Comparison of ENCODE assay signal across 17 cellular contexts in the genomic region with DNA sequence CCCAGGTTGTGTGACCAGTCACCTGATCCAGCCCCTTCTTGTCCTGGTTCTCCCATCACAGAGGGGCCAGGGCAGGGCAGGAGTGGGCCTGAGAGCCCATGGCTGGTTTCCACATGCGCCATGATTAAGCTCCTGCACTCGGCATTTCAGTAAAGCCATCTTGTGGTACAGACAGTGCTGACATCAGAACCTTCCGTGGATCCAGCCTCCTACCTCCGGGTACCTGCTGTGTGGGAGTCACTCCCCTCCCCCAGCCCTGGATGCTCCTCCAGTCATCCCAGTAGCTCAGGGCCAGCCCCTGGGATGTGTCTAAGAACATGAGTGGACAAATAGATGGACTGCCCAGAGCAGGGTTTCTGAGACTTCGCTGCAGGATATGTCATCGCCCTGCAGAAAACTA. TPM values are rescaled to one million over a fixed set of nuclear protein-coding genes. Genes with fewer than 3 reads are reported as not detected.
"Had no signal": no experiment of that assay in that cellular context is flagged by ENCODE, and none has a peak within 500 bp of the region (broad histone marks: within the 10 kb centered on the region; RNA-seq: fewer than 3 reads in every experiment).

No MANE protein-coding gene starts in this region.

- FAIRE-seq: bronchial epithelial cell, pancreas had no signal

- H3K4me3 Mint-ChIP-seq: activated B cell treated with CpG ODN at 0.5 μM for 24 hours; activated CD4-positive, alpha-beta T cell treated with anti-CD3 and anti-CD28 coated beads, Interleukin-2, amount 10 ng/mL, durations not matched to agents 7 days and 5 days; activated naive CD8-positive, alpha-beta T cell treated with anti-CD3 and anti-CD28 coated beads for 36 hours; activated T-helper 1 cell treated with anti-CD3 and anti-CD28 coated beads, Interleukin-12 subunit alpha, Interleukin-12 subunit beta, Interleukin-2, Interleukin-4 antibody, amounts not matched to agents 30 ng/mL and 10 ng/mL and 1 ng/mL, durations not matched to agents 14 hours and 24 hours and 36 hours; neural progenitor cell; stimulated activated naive B cell treated with anti-CD40 and anti-IgM and Interleukin-4, amounts not matched to agents 10 μg/mL and 1 μg/mL and 100 μg/mL, for 72 hours; T-helper 2 cell treated with Interferon-gamma antibody and Interleukin-4, amounts not matched to agents 5 μg/mL and 100 μg/mL, for 36 hours had no signal

- H3K27me3 Mint-ChIP-seq: activated B cell treated with CpG ODN at 0.5 μM for 24 hours; stimulated activated naive B cell treated with anti-CD40 and anti-IgM and Interleukin-4, amounts not matched to agents 10 μg/mL and 1 μg/mL and 100 μg/mL, for 72 hours had no signal

- H3K36me3 Mint-ChIP-seq: activated naive CD8-positive, alpha-beta T cell treated with anti-CD3 and anti-CD28 coated beads for 36 hours; neural progenitor cell had no signal

- H3K27ac Mint-ChIP-seq: activated B cell treated with CpG ODN at 0.5 μM for 24 hours; activated CD4-positive, alpha-beta T cell treated with anti-CD3 and anti-CD28 coated beads, Interleukin-2, amount 10 ng/mL, durations not matched to agents 7 days and 5 days; activated naive CD8-positive, alpha-beta T cell treated with anti-CD3 and anti-CD28 coated beads for 36 hours; activated T-helper 1 cell treated with anti-CD3 and anti-CD28 coated beads, Interleukin-12 subunit alpha, Interleukin-12 subunit beta, Interleukin-2, Interleukin-4 antibody, amounts not matched to agents 30 ng/mL and 10 ng/mL and 1 ng/mL, durations not matched to agents 14 hours and 24 hours and 36 hours; stimulated activated naive B cell treated with anti-CD40 and anti-IgM and Interleukin-4, amounts not matched to agents 10 μg/mL and 1 μg/mL and 100 μg/mL, for 72 hours; T-helper 2 cell treated with Interferon-gamma antibody and Interleukin-4, amounts not matched to agents 5 μg/mL and 100 μg/mL, for 36 hours had no signal

- H3K9me3 ChIP-seq: colonic mucosa, esophagus muscularis mucosa, pancreas, transverse colon had no signal

- H3K27ac ChIP-seq: colonic mucosa, esophagus muscularis mucosa, neural progenitor cell, pancreas, transverse colon had no signal

- H3K9ac ChIP-seq: neural progenitor cell had no signal

- H3K4me3 ChIP-seq: colonic mucosa, esophagus muscularis mucosa, neural progenitor cell, pancreas, transverse colon had no signal

- H3K9me3 Mint-ChIP-seq: activated B cell treated with CpG ODN at 0.5 μM for 24 hours; activated CD4-positive, alpha-beta T cell treated with anti-CD3 and anti-CD28 coated beads, Interleukin-2, amount 10 ng/mL, durations not matched to agents 7 days and 5 days; activated naive CD8-positive, alpha-beta T cell treated with anti-CD3 and anti-CD28 coated beads for 36 hours; activated T-helper 1 cell treated with anti-CD3 and anti-CD28 coated beads, Interleukin-12 subunit alpha, Interleukin-12 subunit beta, Interleukin-2, Interleukin-4 antibody, amounts not matched to agents 30 ng/mL and 10 ng/mL and 1 ng/mL, durations not matched to agents 14 hours and 24 hours and 36 hours; neural progenitor cell; stimulated activated naive B cell treated with anti-CD40 and anti-IgM and Interleukin-4, amounts not matched to agents 10 μg/mL and 1 μg/mL and 100 μg/mL, for 72 hours; T-helper 2 cell treated with Interferon-gamma antibody and Interleukin-4, amounts not matched to agents 5 μg/mL and 100 μg/mL, for 36 hours had no signal

- DNase-seq: activated B cell treated with CpG ODN at 0.5 μM for 24 hours; activated CD4-positive, alpha-beta T cell treated with anti-CD3 and anti-CD28 coated beads, Interleukin-2, amount 10 ng/mL, durations not matched to agents 7 days and 5 days; activated CD8-positive, alpha-beta memory T cell treated with anti-CD3 and anti-CD28 coated beads for 24 hours; activated naive CD8-positive, alpha-beta T cell treated with anti-CD3 and anti-CD28 coated beads for 36 hours; colonic mucosa; left colon; mammary epithelial cell; stimulated activated CD4-positive, alpha-beta T cell treated with anti-CD3 and anti-CD28 coated beads, Interleukin-15, amount 100 ng/mL, for 24 hours; stimulated activated CD4-positive, alpha-beta T cell treated with anti-CD3 and anti-CD28 coated beads, Interleukin-4, amount 100 ng/mL, for 1 hour; stimulated activated naive B cell treated with anti-CD40 and anti-IgM and Interleukin-4, amounts not matched to agents 10 μg/mL and 1 μg/mL and 100 μg/mL, for 72 hours; transverse colon had no signal

- H3K36me3 ChIP-seq: colonic mucosa, neural progenitor cell had no signal

- H3K27me3 ChIP-seq: colonic mucosa, neural progenitor cell, pancreas had no signal

- ATAC-seq: left colon; pancreas; stimulated activated naive B cell treated with anti-CD40 and anti-IgM and Interleukin-4, amounts not matched to agents 10 μg/mL and 1 μg/mL and 100 μg/mL, for 72 hours had no signal

- H3K4me1 ChIP-seq: colonic mucosa had no signal

RNA-seq across cellular contexts. Expression of gene MGAT3, which starts 22.1 kb away (rescaled TPM):
- polyA plus RNA-seq: mammary epithelial cell had no signal
